In genomic region chr1:241846375-241846774, GRCh38 we compare ENCODE assay signal across 21 cellular contexts. TPM values are rescaled to one million over a fixed set of nuclear protein-coding genes. Genes with fewer than 3 reads are reported as not detected.
"Had no signal": no experiment of that assay in that cellular context is flagged by ENCODE, and none has a peak within 500 bp of the region (broad histone marks: within the 10 kb centered on the region; RNA-seq: fewer than 3 reads in every experiment).

No MANE protein-coding gene starts in this region.

- ATAC-seq: activated T-cell treated with anti-CD3 and anti-CD28 coated beads, Interleukin-2, amount 50 U/mL, for 72 hours; body of pancreas; left ventricle myocardium superior; sciatic nerve; stimulated activated memory B cell treated with anti-CD40 and anti-IgM and Interleukin-4, amounts not matched to agents 10 μg/mL and 1 μg/mL and 100 μg/mL, for 72 hours; upper lobe of right lung; WTC11 had no signal

- H3K27ac Mint-ChIP-seq: activated naive CD8-positive, alpha-beta T cell; memory B cell; WTC11 had no signal

- H3K27me3 ChIP-seq: body of pancreas, esophagus squamous epithelium, testis, upper lobe of right lung had no signal

- H3K36me3 Mint-ChIP-seq: activated naive CD8-positive, alpha-beta T cell; immature natural killer cell; memory B cell; stimulated activated memory B cell treated with anti-CD40 and anti-IgM and Interleukin-4, amounts not matched to agents 10 μg/mL and 1 μg/mL and 100 μg/mL, for 72 hours had no signal

- H3K4me1 ChIP-seq: parathyroid adenoma had no signal

- H3K27me3 Mint-ChIP-seq: activated naive CD8-positive, alpha-beta T cell; memory B cell; stimulated activated memory B cell treated with anti-CD40 and anti-IgM and Interleukin-4, amounts not matched to agents 10 μg/mL and 1 μg/mL and 100 μg/mL, for 72 hours had no signal

- H3K9me3 ChIP-seq: body of pancreas, esophagus squamous epithelium, testis, upper lobe of right lung had no signal

- H3K9me3 Mint-ChIP-seq: activated T-cell treated with anti-CD3 and anti-CD28 coated beads, Interleukin-2, amount 50 U/mL, for 72 hours; immature natural killer cell; memory B cell; stimulated activated memory B cell treated with anti-CD40 and anti-IgM and Interleukin-4, amounts not matched to agents 10 μg/mL and 1 μg/mL and 100 μg/mL, for 72 hours; WTC11 had no signal

- H3K36me3 ChIP-seq: esophagus squamous epithelium, upper lobe of right lung had no signal

- H3K4me3 Mint-ChIP-seq: stimulated activated memory B cell treated with anti-CD40 and anti-IgM and Interleukin-4, amounts not matched to agents 10 μg/mL and 1 μg/mL and 100 μg/mL, for 72 hours had no signal

- H3K4me3 ChIP-seq: body of pancreas, esophagus squamous epithelium, testis, upper lobe of right lung had no signal

- DNase-seq: activated CD4-positive, alpha-beta T cell treated with anti-CD3 and anti-CD28 coated beads for 48 hours; activated CD8-positive, alpha-beta memory T cell treated with anti-CD3 and anti-CD28 coated beads for 24 hours; activated CD8-positive, alpha-beta memory T cell treated with anti-CD3 and anti-CD28 coated beads, Interleukin-2, amount 50 U/mL, for 48 hours; activated T-cell treated with anti-CD3 and anti-CD28 coated beads, Interleukin-2, amount 50 U/mL, for 72 hours; amygdala; body of pancreas; dermis blood vessel endothelial cell; effector memory CD4-positive, alpha-beta T cell; esophagus squamous epithelium; immature natural killer cell; kidney glomerular epithelial cell; left ventricle myocardium superior; stimulated activated CD4-positive, alpha-beta T cell treated with anti-CD3 and anti-CD28 coated beads, Interleukin-4, amount 100 ng/mL, for 4 hours; testis; upper lobe of right lung had no signal

- H3K79me2 ChIP-seq: parathyroid adenoma had no signal

- H3K27ac ChIP-seq: body of pancreas, esophagus squamous epithelium, parathyroid adenoma, upper lobe of right lung had no signal

- H3K9ac ChIP-seq: parathyroid adenoma had no signal

RNA-seq across cellular contexts. Expression of gene EXO1, which starts 1.6 kb away (rescaled TPM):
- total RNA-seq: body of pancreas had no signal
